Comparison of ENCODE assay signal across 1 cellular context in the genomic region with DNA sequence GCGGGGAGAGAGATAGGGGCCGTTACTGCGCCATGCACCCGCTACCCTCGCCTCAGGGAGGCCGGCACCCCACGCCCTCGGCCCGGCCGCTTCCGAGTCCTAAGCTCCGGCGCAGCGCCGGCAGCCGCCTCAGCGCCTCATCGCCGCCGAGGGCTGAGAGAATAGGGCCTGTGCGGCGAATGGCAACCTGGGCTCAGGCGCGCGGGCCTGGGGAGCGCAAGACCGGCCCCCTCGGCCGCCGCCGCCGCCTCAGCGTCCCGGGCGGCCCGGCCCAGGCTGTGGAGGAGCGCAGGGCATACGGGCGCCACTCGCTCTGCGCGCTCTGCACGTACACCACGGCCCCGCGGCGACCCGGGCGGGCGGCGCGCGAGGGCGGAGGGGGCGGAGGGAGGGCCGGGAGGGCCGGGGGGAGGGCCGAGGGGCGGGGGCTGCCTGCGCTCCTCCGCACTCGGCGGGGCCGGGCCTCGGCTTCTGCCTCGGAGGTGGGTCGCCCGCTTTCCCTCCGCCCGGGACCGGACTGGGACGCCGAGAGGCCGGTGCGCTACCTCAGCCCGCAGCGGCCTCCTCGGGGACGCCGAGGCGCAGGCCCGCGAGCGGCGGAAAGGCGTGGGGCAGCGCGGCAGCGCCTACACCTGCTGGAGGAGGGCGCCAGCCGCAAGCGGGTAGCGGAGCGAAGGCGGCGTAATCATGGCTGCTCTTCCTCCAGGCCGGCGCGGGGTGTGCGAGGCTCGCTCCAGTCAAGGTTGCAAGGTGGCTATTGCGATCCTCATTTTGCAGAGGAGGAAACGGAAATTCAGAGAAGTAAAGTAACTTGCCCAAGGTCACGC.
TF ChIP-seq lines count a peak whose summit lies in the region.

A gene (minus strand): TSS at position 317 of the 827 bp plus-strand sequence. CDS start 399 bp downstream, outside the sequence.

TF ChIP-seq in HEK293, 187 proteins besides CTCF, POLR2A, EP300 and RAD21 (continued from another document):
- TF ChIP-seq, protein P1, sequence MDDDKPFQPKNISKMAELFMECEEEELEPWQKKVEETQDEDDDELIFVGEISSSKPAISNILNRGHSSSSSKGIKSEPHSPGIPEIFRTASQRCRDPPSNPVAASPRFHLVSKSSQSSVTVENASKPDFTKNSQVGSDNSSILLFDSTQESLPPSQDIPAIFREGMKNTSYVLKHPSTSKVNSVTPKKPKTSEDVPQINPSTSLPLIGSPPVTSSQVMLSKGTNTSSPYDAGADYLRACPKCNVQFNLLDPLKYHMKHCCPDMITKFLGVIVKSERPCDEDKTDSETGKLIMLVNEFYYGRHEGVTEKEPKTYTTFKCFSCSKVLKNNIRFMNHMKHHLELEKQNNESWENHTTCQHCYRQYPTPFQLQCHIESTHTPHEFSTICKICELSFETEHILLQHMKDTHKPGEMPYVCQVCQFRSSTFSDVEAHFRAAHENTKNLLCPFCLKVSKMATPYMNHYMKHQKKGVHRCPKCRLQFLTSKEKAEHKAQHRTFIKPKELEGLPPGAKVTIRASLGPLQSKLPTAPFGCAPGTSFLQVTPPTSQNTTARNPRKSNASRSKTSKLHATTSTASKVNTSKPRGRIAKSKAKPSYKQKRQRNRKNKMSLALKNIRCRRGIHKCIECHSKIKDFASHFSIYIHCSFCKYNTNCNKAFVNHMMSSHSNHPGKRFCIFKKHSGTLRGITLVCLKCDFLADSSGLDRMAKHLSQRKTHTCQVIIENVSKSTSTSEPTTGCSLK (tag by site-specific recombination; IDR thresholded peaks at IDR 0.05): no peak
- TF ChIP-seq ZNF292 (tag by site-specific recombination; IDR thresholded peaks at IDR 0.05; ENCODE audit: borderline replicate concordance, low read depth) (no peak), ZXDB (tag by site-specific recombination; IDR thresholded peaks at IDR 0.05) (peak; percentile 94), ZNF138 (tag by site-specific recombination; IDR thresholded peaks at IDR 0.05; ENCODE audit: borderline replicate concordance) (no peak), KLF1 (tag by site-specific recombination; IDR thresholded peaks at IDR 0.05) (peak; percentile 34; the same call in 1 of the 2 replicates), TRIM28 (IDR thresholded peaks at IDR 0.05; ENCODE audit: borderline replicate concordance, low read length) (peak; percentile 91; the same call in 1 of the 2 replicates), ZNF843 (tag by site-specific recombination; IDR thresholded peaks at IDR 0.05) (peak; percentile 74), SP7 (tag by site-specific recombination; IDR thresholded peaks at IDR 0.05) (peak; percentile 90), ZNF146 (tag by site-specific recombination; IDR thresholded peaks at IDR 0.05) (peak; percentile 51), ZBTB7A (tag by site-specific recombination; IDR thresholded peaks at IDR 0.05; ENCODE audit: low read depth) (no peak; the same call in 1 of the 2 replicates), ZNF791 (tag by site-specific recombination; IDR thresholded peaks at IDR 0.05) (no peak)
- TF ChIP-seq, protein P2, sequence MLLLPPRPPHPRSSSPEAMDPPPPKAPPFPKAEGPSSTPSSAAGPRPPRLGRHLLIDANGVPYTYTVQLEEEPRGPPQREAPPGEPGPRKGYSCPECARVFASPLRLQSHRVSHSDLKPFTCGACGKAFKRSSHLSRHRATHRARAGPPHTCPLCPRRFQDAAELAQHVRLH (tag by site-specific recombination; IDR thresholded peaks at IDR 0.05): peak; percentile 86
- TF ChIP-seq, protein P3, sequence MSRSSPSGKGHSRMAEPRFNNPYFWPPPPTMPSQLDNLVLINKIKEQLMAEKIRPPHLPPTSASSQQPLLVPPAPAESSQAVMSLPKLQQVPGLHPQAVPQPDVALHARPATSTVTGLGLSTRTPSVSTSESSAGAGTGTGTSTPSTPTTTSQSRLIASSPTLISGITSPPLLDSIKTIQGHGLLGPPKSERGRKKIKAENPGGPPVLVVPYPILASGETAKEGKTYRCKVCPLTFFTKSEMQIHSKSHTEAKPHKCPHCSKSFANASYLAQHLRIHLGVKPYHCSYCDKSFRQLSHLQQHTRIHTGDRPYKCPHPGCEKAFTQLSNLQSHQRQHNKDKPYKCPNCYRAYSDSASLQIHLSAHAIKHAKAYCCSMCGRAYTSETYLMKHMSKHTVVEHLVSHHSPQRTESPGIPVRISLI (tag by site-specific recombination; IDR thresholded peaks at IDR 0.05): peak; percentile 67; the same call in 1 of the 2 replicates
- TF ChIP-seq, protein P4, sequence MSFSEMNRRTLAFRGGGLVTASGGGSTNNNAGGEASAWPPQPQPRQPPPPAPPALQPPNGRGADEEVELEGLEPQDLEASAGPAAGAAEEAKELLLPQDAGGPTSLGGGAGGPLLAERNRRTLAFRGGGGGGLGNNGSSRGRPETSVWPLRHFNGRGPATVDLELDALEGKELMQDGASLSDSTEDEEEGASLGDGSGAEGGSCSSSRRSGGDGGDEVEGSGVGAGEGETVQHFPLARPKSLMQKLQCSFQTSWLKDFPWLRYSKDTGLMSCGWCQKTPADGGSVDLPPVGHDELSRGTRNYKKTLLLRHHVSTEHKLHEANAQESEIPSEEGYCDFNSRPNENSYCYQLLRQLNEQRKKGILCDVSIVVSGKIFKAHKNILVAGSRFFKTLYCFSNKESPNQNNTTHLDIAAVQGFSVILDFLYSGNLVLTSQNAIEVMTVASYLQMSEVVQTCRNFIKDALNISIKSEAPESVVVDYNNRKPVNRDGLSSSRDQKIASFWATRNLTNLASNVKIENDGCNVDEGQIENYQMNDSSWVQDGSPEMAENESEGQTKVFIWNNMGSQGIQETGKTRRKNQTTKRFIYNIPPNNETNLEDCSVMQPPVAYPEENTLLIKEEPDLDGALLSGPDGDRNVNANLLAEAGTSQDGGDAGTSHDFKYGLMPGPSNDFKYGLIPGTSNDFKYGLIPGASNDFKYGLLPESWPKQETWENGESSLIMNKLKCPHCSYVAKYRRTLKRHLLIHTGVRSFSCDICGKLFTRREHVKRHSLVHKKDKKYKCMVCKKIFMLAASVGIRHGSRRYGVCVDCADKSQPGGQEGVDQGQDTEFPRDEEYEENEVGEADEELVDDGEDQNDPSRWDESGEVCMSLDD (tag by site-specific recombination; IDR thresholded peaks at IDR 0.05): 0 out of 2 replicates have a peak, but pooled peaks have one; percentile 26
- TF ChIP-seq, protein P5, sequence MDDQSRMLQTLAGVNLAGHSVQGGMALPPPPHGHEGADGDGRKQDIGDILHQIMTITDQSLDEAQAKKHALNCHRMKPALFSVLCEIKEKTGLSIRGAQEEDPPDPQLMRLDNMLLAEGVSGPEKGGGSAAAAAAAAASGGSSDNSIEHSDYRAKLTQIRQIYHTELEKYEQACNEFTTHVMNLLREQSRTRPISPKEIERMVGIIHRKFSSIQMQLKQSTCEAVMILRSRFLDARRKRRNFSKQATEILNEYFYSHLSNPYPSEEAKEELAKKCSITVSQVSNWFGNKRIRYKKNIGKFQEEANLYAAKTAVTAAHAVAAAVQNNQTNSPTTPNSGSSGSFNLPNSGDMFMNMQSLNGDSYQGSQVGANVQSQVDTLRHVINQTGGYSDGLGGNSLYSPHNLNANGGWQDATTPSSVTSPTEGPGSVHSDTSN (CRISPR knock-in tag; IDR thresholded peaks at IDR 0.05): peak; percentile 94
